In the genomic region with DNA sequence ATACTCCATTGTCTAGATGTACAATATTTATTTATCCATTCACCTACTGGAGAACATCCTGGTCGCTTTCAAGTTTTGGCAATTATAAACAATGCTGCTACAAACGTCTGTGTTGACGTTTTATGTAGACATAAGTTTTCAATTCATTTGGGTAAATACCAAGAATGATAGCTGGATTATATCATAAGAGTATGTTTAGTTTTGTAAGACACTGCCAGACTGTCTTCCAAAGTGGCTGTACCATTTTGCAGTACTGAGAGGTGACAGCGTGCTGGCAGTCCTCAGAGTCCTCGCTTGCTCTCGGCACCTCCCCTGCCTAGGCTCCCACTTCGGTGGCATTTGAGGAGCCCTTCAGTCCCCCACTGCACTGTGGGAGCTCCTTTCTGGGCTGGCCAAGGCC, we compare ENCODE assay signal across 10 cellular contexts.
"Had no signal": no experiment of that assay in that cellular context is flagged by ENCODE, and none has a peak within 500 bp of the region (broad histone marks: within the 10 kb centered on the region; RNA-seq: fewer than 3 reads in every experiment).

No MANE protein-coding gene starts in this region.

- FAIRE-seq: HTR-8/SVneo, K562 had no signal

- H3K4me3 Mint-ChIP-seq: HFFc6 had no signal

- H3K4me3 ChIP-seq: GM23248, HAP-1, K562 had no signal

- H3K36me3 ChIP-seq: HAP-1 had no signal

- ATAC-seq: HCT116, K562 had no signal

- H3K4me1 ChIP-seq: HAP-1 had no signal

- H3K9me3 ChIP-seq: HAP-1 had no signal

- H3K27ac ChIP-seq: GM23248 had no signal

- H3K27ac Mint-ChIP-seq: HFFc6 had no signal

- DNase-seq: GM23248, GOT3, H7, HFFc6, IMR-90, KG1 had no signal

- H2AFZ ChIP-seq: GM23248 had no signal

- H3K9ac ChIP-seq: GM23248 had no signal
